In the genomic region with DNA sequence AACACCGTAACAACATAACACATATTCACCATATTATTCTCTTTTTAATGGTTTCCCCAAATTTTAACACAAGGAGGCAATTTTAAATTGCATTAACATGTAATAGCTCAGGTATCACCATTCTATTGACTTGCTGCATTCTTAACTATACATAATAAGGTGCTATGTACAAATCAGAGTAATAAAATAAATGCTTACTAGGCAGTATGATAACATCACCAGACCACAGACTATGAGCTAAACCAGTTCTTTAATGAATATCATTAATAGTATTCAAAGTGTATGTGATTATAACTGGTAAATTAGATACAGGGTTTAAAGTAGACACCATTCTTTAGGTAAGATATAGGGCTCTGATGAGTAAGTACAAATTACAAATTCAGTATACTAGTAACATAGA, we compare ENCODE assay signal across 7 cellular contexts.
"Had no signal": no experiment of that assay in that cellular context is flagged by ENCODE, and none has a peak within 500 bp of the region (broad histone marks: within the 10 kb centered on the region; RNA-seq: fewer than 3 reads in every experiment).

No MANE protein-coding gene starts in this region.

- H3K27ac ChIP-seq: HL-60, KMS-11 had no signal

- H3K4me2 ChIP-seq: KMS-11 had no signal

- H3K27ac Mint-ChIP-seq: IgD-negative memory B cell had no signal

- H3K9ac ChIP-seq: KMS-11 had no signal

- FAIRE-seq: HTR-8/SVneo had no signal

- H3K4me3 Mint-ChIP-seq: IgD-negative memory B cell had no signal

- DNase-seq: Karpas-422, KBM-7, KG1 had no signal

- H3K4me1 Mint-ChIP-seq: IgD-negative memory B cell had no signal

- H3K27me3 Mint-ChIP-seq: IgD-negative memory B cell had no signal
